Comparison of ENCODE assay signal across 1 cellular context in the genomic region with DNA sequence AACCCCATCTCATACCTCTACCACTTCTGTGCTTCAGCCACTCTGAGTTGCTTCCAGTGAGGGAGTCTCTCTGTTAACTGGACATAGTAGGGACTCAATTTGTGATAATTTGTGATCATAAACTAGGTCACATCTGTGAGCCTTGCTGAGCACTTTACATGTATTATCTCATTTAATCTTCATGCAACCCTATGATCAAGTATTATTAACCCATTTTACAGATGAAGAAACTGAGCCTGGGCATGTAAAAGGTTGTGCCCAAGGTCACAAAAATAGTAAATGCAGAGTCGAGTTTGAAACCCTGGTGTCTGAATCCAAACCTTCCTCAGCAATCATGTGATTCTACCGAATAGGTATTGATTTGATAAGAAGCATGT.
TF ChIP-seq lines count a peak whose summit lies in the region.

No MANE protein-coding gene starts in this region.

TF ChIP-seq in IMR-90, 13 proteins besides CTCF, POLR2A, EP300 and RAD21:
- TF ChIP-seq MAFK (IDR thresholded peaks at IDR 0.05; ENCODE audit: low read depth, low read length) (no peak), BHLHE40 (IDR thresholded peaks at IDR 0.05; ENCODE audit: low read depth, low read length) (no peak), FOS (IDR thresholded peaks at IDR 0.05; ENCODE audit: low read depth, low read length) (no peak), CHD1 (IDR thresholded peaks at IDR 0.05; ENCODE audit: low read depth, low read length) (no peak), RCOR1 (IDR thresholded peaks at IDR 0.05; ENCODE audit: insufficient replicate concordance, low read length) (no peak), CEBPB (IDR thresholded peaks at IDR 0.05; ENCODE audit: low read depth, low read length) (no peak), RFX5 (IDR thresholded peaks at IDR 0.05; ENCODE audit: low read depth, low read length) (no peak), MAZ (IDR thresholded peaks at IDR 0.05; ENCODE audit: borderline replicate concordance, low read depth, low read length) (no peak), SMC3 (IDR thresholded peaks at IDR 0.05; ENCODE audit: low read depth, low read length) (no peak)
- TF ChIP-seq, protein P1, sequence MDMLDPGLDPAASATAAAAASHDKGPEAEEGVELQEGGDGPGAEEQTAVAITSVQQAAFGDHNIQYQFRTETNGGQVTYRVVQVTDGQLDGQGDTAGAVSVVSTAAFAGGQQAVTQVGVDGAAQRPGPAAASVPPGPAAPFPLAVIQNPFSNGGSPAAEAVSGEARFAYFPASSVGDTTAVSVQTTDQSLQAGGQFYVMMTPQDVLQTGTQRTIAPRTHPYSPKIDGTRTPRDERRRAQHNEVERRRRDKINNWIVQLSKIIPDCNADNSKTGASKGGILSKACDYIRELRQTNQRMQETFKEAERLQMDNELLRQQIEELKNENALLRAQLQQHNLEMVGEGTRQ (IDR thresholded peaks at IDR 0.05; ENCODE audit: low read depth, low read length), result no peak
